Comparison of ENCODE assay signal across 37 cellular contexts in genomic region chr4:189062047-189062820, GRCh38.
"Had no signal": no experiment of that assay in that cellular context is flagged by ENCODE, and none has a peak within 500 bp of the region (broad histone marks: within the 10 kb centered on the region; RNA-seq: fewer than 3 reads in every experiment).

No MANE protein-coding gene starts in this region.

- ATAC-seq: gastrocnemius medialis; left colon; naive thymus-derived CD4-positive, alpha-beta T cell; pancreas; stimulated activated naive B cell treated with anti-CD40 and anti-IgM and Interleukin-4, amounts not matched to agents 10 μg/mL and 1 μg/mL and 100 μg/mL, for 72 hours; T-helper 17 cell; upper lobe of right lung had no signal

- H3K27me3 Mint-ChIP-seq: activated CD4-positive, alpha-beta memory T cell treated with anti-CD3 and anti-CD28 coated beads for 36 hours; activated CD4-positive, alpha-beta T cell treated with anti-CD3 and anti-CD28 coated beads, Interleukin-2, amount 10 ng/mL, durations not matched to agents 24 days and 14 days; activated naive CD8-positive, alpha-beta T cell treated with anti-CD3 and anti-CD28 coated beads for 36 hours; naive thymus-derived CD4-positive, alpha-beta T cell; stimulated activated naive B cell treated with anti-CD40 and anti-IgM and Interleukin-4, amounts not matched to agents 10 μg/mL and 1 μg/mL and 100 μg/mL, for 72 hours; T-helper 17 cell had no signal

- H3K36me3 ChIP-seq: adrenal gland, gastrocnemius medialis, pancreas, prostate gland, sigmoid colon, stomach, suprapubic skin, tibial artery, upper lobe of right lung, WERI-Rb-1 had no signal

- H3K36me3 Mint-ChIP-seq: activated CD4-positive, alpha-beta memory T cell treated with anti-CD3 and anti-CD28 coated beads for 36 hours; activated naive CD8-positive, alpha-beta T cell treated with anti-CD3 and anti-CD28 coated beads for 36 hours; naive thymus-derived CD4-positive, alpha-beta T cell; stimulated activated naive B cell treated with anti-CD40 and anti-IgM and Interleukin-4, amounts not matched to agents 10 μg/mL and 1 μg/mL and 100 μg/mL, for 72 hours had no signal

- H3K27ac ChIP-seq: adrenal gland, epithelial cell of prostate, gastrocnemius medialis, pancreas, prostate gland, sigmoid colon, stomach, suprapubic skin, tibial artery, upper lobe of right lung, WERI-Rb-1 had no signal

- H3K4me1 Mint-ChIP-seq: activated CD4-positive, alpha-beta T cell treated with anti-CD3 and anti-CD28 coated beads, Interleukin-2, amount 10 ng/mL, durations not matched to agents 24 days and 14 days; activated naive CD8-positive, alpha-beta T cell treated with anti-CD3 and anti-CD28 coated beads for 36 hours; naive thymus-derived CD4-positive, alpha-beta T cell; stimulated activated naive B cell treated with anti-CD40 and anti-IgM and Interleukin-4, amounts not matched to agents 10 μg/mL and 1 μg/mL and 100 μg/mL, for 72 hours; T-helper 17 cell had no signal

- DNase-seq: activated CD4-positive, alpha-beta memory T cell treated with anti-CD3 and anti-CD28 coated beads for 36 hours; activated CD4-positive, alpha-beta T cell treated with anti-CD3 and anti-CD28 coated beads, Interleukin-2, amount 10 ng/mL, durations not matched to agents 24 days and 14 days; activated CD4-positive, CD25-positive, alpha-beta regulatory T cell treated with anti-CD3 and anti-CD28 coated beads, Interleukin-2, amount 50 U/mL, for 72 hours; activated CD8-positive, alpha-beta memory T cell treated with anti-CD3 and anti-CD28 coated beads, Interleukin-2, amount 50 U/mL, for 4 hours; activated effector memory CD4-positive, alpha-beta T cell treated with anti-CD3 and anti-CD28 coated beads, Interleukin-2, amount 50 U/mL, for 16 hours; activated naive CD4-positive, alpha-beta T cell treated with anti-CD3 and anti-CD28 coated beads for 36 hours; activated naive CD8-positive, alpha-beta T cell treated with anti-CD3 and anti-CD28 coated beads for 36 hours; activated T-cell treated with anti-CD3 and anti-CD28 coated beads, Interleukin-2, amount 50 U/mL, for 1 hour; adrenal gland; aorta; dermis blood vessel endothelial cell; effector CD4-positive, alpha-beta T cell; gastrocnemius medialis; glutamatergic neuron; left colon; mammary epithelial cell; midbrain; naive thymus-derived CD4-positive, alpha-beta T cell; pancreas; retina; sigmoid colon; small intestine; stimulated activated CD4-positive, alpha-beta T cell treated with anti-CD3 and anti-CD28 coated beads, Interleukin-1b, Interleukin-23, amount 100 ng/mL, for 48 hours; stimulated activated naive B cell treated with anti-CD40 and anti-IgM and Interleukin-4, amounts not matched to agents 10 μg/mL and 1 μg/mL and 100 μg/mL, for 72 hours; stomach; T-helper 17 cell; T1000; tibial artery; upper lobe of right lung; WERI-Rb-1 had no signal

- H3K27ac Mint-ChIP-seq: activated CD4-positive, alpha-beta memory T cell treated with anti-CD3 and anti-CD28 coated beads for 36 hours; activated CD4-positive, alpha-beta T cell treated with anti-CD3 and anti-CD28 coated beads, Interleukin-2, amount 10 ng/mL, durations not matched to agents 24 days and 14 days; activated naive CD4-positive, alpha-beta T cell treated with anti-CD3 and anti-CD28 coated beads for 36 hours; activated naive CD8-positive, alpha-beta T cell treated with anti-CD3 and anti-CD28 coated beads for 36 hours; activated T-helper 1 cell treated with anti-CD3 and anti-CD28 coated beads, Interleukin-12 subunit alpha, Interleukin-12 subunit beta, Interleukin-2, Interleukin-4 antibody, amounts not matched to agents 30 ng/mL and 10 ng/mL and 1 ng/mL, durations not matched to agents 14 hours and 24 hours and 36 hours; naive thymus-derived CD4-positive, alpha-beta T cell; stimulated activated naive B cell treated with anti-CD40 and anti-IgM and Interleukin-4, amounts not matched to agents 10 μg/mL and 1 μg/mL and 100 μg/mL, for 72 hours; T-helper 17 cell had no signal

- H3K4me3 Mint-ChIP-seq: activated CD4-positive, alpha-beta memory T cell treated with anti-CD3 and anti-CD28 coated beads for 36 hours; activated CD4-positive, alpha-beta T cell treated with anti-CD3 and anti-CD28 coated beads, Interleukin-2, amount 10 ng/mL, durations not matched to agents 24 days and 14 days; activated naive CD4-positive, alpha-beta T cell treated with anti-CD3 and anti-CD28 coated beads for 36 hours; activated naive CD8-positive, alpha-beta T cell treated with anti-CD3 and anti-CD28 coated beads for 36 hours; activated T-helper 1 cell treated with anti-CD3 and anti-CD28 coated beads, Interleukin-12 subunit alpha, Interleukin-12 subunit beta, Interleukin-2, Interleukin-4 antibody, amounts not matched to agents 30 ng/mL and 10 ng/mL and 1 ng/mL, durations not matched to agents 14 hours and 24 hours and 36 hours; naive thymus-derived CD4-positive, alpha-beta T cell; stimulated activated naive B cell treated with anti-CD40 and anti-IgM and Interleukin-4, amounts not matched to agents 10 μg/mL and 1 μg/mL and 100 μg/mL, for 72 hours; T-helper 17 cell had no signal

- FAIRE-seq: colon, endometrium, keratinocyte, pancreas, small intestine had no signal

- H3K4me1 ChIP-seq: adrenal gland, gastrocnemius medialis, pancreas, prostate gland, sigmoid colon, stomach, suprapubic skin, tibial artery, upper lobe of right lung had no signal

- H3K4me3 ChIP-seq: adrenal gland, gastrocnemius medialis, pancreas, prostate gland, sigmoid colon, stomach, suprapubic skin, tibial artery, upper lobe of right lung had no signal

- H3K9me3 ChIP-seq: adrenal gland, gastrocnemius medialis, pancreas, prostate gland, upper lobe of right lung had no signal

- H3K27me3 ChIP-seq: adrenal gland, gastrocnemius medialis, pancreas, sigmoid colon, stomach, suprapubic skin, tibial artery, upper lobe of right lung had no signal
